ENCODE assay signal across 9 cellular contexts in genomic region chr9:21709464-21710058, GRCh38.
DNase-seq lines count a peak whose midpoint lies in the region; ATAC-seq and TF ChIP-seq lines count a peak whose summit lies in the region.
"Had no signal": no experiment of that assay in that cellular context is flagged by ENCODE, and none has a peak within 500 bp of the region (broad histone marks: within the 10 kb centered on the region; RNA-seq: fewer than 3 reads in every experiment).

No MANE protein-coding gene starts in this region.

- peaks cover 10% of the 10 kb centered on the region for H3K27me3 Mint-ChIP-seq in T-helper 2 cell treated with Interferon-gamma antibody and Interleukin-4, amounts not matched to agents 5 μg/mL and 100 μg/mL, for 36 hours (ENCODE audit: low read depth)
- H3K27me3 Mint-ChIP-seq: activated naive CD8-positive, alpha-beta T cell treated with anti-CD3 and anti-CD28 coated beads, Interleukin-2, amount 10 ng/mL, durations not matched to agents 7 days and 5 days had no signal

- ATAC-seq in GM21367 (IDR thresholded peaks at IDR 0.05; ENCODE audit: unreplicated experiment) (peak; percentile 78), lung (ENCODE audit: insufficient read depth, low FRiP score) (peak; percentile 81), GM18870 (IDR thresholded peaks at IDR 0.05; ENCODE audit: unreplicated experiment) (no peak)

- no peaks in the 10 kb centered on the region for H3K36me3 Mint-ChIP-seq in T-helper 2 cell treated with Interferon-gamma antibody and Interleukin-4, amounts not matched to agents 5 μg/mL and 100 μg/mL, for 36 hours (ENCODE audit: low read depth)
- H3K36me3 Mint-ChIP-seq: activated naive CD8-positive, alpha-beta T cell treated with anti-CD3 and anti-CD28 coated beads, Interleukin-2, amount 10 ng/mL, durations not matched to agents 7 days and 5 days had no signal

- peaks cover 5% of the 10 kb centered on the region for H3K27me3 ChIP-seq in lung (ENCODE audit: control insufficient read depth, insufficient read depth)

- in situ Hi-C loops in KBM-7 (cut with MboI; ENCODE audit: low pct_unique_long_range_greater_than_20kb, low sequenced_read_pairs) = no loop called here

- no peaks in the 10 kb centered on the region for H3K9me3 ChIP-seq in lung (ENCODE audit: control insufficient read depth in 2 of 2, insufficient read depth in 1 of 2, low read length in 1 of 2)

- TF ChIP-seq CTCF in lung (IDR thresholded peaks at IDR 0.05; ENCODE audit: control extremely low read depth, extremely low read depth) = peak; percentile 32

- DNase-seq in EH (ENCODE audit: low read depth) (peak; percentile 59), KBM-7 (peak; percentile 54), lung (ENCODE audit: low spot score) (peak; percentile 61)
- DNase-seq in T-helper 2 cell treated with Interferon-gamma antibody and Interleukin-4, amounts not matched to agents 5 μg/mL and 100 μg/mL, for 36 hours (ENCODE audit: low spot score) = peak; percentile 34
- DNase-seq in central memory CD4-positive, alpha-beta T cell = peak; percentile 42
- peak; percentile 8 to 63 for DNase-seq in stimulated activated CD8-positive, alpha-beta memory T cell treated with anti-CD3 and anti-CD28 coated beads, Interleukin-4, amount 100 ng/mL, for 4 hours (ENCODE audit: low read depth in 2 of 2, low spot score in 1 of 2)
- DNase-seq: activated naive CD8-positive, alpha-beta T cell treated with anti-CD3 and anti-CD28 coated beads, Interleukin-2, amount 10 ng/mL, durations not matched to agents 7 days and 5 days had no signal

- peaks cover 1% of the 10 kb centered on the region for H3K4me1 Mint-ChIP-seq in T-helper 2 cell treated with Interferon-gamma antibody and Interleukin-4, amounts not matched to agents 5 μg/mL and 100 μg/mL, for 36 hours (ENCODE audit: low read depth)

- H3K36me3 ChIP-seq in lung (ENCODE audit: control insufficient read depth in 2 of 2, insufficient read depth in 2 of 2, low read length in 2 of 2) = no peaks in the 10 kb centered on the region

- 45 to 50% methylated on average over 5 of the region's 5 CpGs for WGBS in lung, 2 donors

- no peak overlapping the region for H3K27ac Mint-ChIP-seq in T-helper 2 cell treated with Interferon-gamma antibody and Interleukin-4, amounts not matched to agents 5 μg/mL and 100 μg/mL, for 36 hours
- H3K27ac Mint-ChIP-seq: activated naive CD8-positive, alpha-beta T cell treated with anti-CD3 and anti-CD28 coated beads, Interleukin-2, amount 10 ng/mL, durations not matched to agents 7 days and 5 days had no signal

- H3K9me3 Mint-ChIP-seq in T-helper 2 cell treated with Interferon-gamma antibody and Interleukin-4, amounts not matched to agents 5 μg/mL and 100 μg/mL, for 36 hours = no peaks in the 10 kb centered on the region

- no peak overlapping the region for H3K4me3 Mint-ChIP-seq in T-helper 2 cell treated with Interferon-gamma antibody and Interleukin-4, amounts not matched to agents 5 μg/mL and 100 μg/mL, for 36 hours
- H3K4me3 Mint-ChIP-seq: activated naive CD8-positive, alpha-beta T cell treated with anti-CD3 and anti-CD28 coated beads, Interleukin-2, amount 10 ng/mL, durations not matched to agents 7 days and 5 days had no signal

- no peak overlapping the region for H3K4me3 ChIP-seq in lung

- H3K27ac ChIP-seq in lung (ENCODE audit: low read depth in 1 of 2, low read length in 1 of 2) = no peak overlapping the region

- no peaks in the 10 kb centered on the region for H3K4me1 ChIP-seq in lung (ENCODE audit: control insufficient read depth in 2 of 2, insufficient read depth in 2 of 2, low read length in 2 of 2)
